1 cellular context compared by ENCODE assay signal in the genomic region with DNA sequence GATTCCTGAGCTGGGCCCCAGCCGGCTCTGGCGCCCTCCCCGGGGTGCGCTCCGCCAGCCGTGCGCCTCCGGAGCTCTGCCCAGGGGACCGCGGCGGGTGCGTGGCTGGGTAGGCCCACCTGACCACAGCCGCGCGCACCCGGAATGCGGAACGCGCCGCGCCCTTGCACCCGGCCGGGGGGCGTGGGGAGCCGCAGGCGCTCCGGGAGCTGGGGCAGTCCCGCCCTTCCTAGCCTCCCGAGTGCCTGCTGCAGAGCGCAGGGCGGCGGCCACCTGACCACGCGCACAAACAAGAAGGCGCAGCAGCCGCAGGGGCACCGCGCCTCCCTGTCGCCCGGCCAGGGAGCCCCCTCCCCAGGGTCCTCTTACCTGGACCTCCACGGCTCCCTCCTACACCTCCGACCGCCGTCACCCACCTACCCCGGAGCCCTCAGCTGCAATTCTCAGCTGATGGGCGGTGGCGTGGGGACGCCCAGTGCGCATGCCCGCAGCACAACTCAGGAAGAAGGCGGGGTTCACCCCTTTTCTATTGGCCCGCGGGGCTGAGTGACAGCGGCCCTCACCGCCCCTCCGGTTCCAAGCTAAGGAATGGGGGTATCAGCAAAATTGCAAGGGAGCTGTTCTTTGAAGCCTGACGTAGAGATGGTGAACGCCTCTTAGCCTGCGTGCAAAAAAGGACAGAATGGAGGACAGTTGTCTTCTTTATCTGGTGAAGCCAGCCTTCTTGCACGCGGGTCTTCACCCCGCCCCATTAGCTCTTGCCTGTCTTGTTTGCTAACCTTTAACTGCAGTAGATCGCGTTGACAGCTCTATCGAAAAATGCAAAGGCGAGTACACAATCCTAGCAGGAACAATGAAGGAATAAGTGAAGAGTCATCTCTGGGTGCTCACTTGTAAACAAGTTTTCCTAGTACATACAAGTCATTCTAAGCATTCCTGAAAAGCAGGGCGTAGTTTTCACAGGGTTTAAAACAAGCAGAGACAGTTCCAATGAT.
A peak's percentile ranks its signal among the peaks of the same experiment; 100 is the strongest.
TF ChIP-seq lines count a peak whose summit lies in the region.

A gene with protein sequence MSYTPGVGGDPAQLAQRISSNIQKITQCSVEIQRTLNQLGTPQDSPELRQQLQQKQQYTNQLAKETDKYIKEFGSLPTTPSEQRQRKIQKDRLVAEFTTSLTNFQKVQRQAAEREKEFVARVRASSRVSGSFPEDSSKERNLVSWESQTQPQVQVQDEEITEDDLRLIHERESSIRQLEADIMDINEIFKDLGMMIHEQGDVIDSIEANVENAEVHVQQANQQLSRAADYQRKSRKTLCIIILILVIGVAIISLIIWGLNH (minus strand): TSS at position 479 of the 995 bp plus-strand sequence. CDS start 9,586 bp downstream, outside the sequence.

TF ChIP-seq in WTC11, 78 proteins besides CTCF, POLR2A, EP300 and RAD21 (continued from another document and continues in another):
- no peak for TF ChIP-seq ZNF317 (CRISPR knock-in tag; IDR thresholded peaks at IDR 0.05; ENCODE audit: borderline replicate concordance, low read depth)
- TF ChIP-seq, protein P1, sequence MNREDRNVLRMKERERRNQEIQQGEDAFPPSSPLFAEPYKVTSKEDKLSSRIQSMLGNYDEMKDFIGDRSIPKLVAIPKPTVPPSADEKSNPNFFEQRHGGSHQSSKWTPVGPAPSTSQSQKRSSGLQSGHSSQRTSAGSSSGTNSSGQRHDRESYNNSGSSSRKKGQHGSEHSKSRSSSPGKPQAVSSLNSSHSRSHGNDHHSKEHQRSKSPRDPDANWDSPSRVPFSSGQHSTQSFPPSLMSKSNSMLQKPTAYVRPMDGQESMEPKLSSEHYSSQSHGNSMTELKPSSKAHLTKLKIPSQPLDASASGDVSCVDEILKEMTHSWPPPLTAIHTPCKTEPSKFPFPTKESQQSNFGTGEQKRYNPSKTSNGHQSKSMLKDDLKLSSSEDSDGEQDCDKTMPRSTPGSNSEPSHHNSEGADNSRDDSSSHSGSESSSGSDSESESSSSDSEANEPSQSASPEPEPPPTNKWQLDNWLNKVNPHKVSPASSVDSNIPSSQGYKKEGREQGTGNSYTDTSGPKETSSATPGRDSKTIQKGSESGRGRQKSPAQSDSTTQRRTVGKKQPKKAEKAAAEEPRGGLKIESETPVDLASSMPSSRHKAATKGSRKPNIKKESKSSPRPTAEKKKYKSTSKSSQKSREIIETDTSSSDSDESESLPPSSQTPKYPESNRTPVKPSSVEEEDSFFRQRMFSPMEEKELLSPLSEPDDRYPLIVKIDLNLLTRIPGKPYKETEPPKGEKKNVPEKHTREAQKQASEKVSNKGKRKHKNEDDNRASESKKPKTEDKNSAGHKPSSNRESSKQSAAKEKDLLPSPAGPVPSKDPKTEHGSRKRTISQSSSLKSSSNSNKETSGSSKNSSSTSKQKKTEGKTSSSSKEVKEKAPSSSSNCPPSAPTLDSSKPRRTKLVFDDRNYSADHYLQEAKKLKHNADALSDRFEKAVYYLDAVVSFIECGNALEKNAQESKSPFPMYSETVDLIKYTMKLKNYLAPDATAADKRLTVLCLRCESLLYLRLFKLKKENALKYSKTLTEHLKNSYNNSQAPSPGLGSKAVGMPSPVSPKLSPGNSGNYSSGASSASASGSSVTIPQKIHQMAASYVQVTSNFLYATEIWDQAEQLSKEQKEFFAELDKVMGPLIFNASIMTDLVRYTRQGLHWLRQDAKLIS (CRISPR knock-in tag; IDR thresholded peaks at IDR 0.05; ENCODE audit: borderline replicate concordance), result no peak
- TF ChIP-seq NFE2L1 (CRISPR knock-in tag; IDR thresholded peaks at IDR 0.05), result no peak
- TF ChIP-seq FOXP1 (CRISPR knock-in tag; IDR thresholded peaks at IDR 0.05; ENCODE audit: borderline replicate concordance), result peak; percentile 72; the same call in 1 of the 2 replicates
- no peak for TF ChIP-seq EMX1 (CRISPR knock-in tag; IDR thresholded peaks at IDR 0.05)
- no peak for TF ChIP-seq IRF2 (CRISPR knock-in tag; IDR thresholded peaks at IDR 0.05; ENCODE audit: borderline replicate concordance, low read depth)
- no peak for TF ChIP-seq SMAD3 (CRISPR knock-in tag; IDR thresholded peaks at IDR 0.05; ENCODE audit: borderline replicate concordance)
- TF ChIP-seq SP1 (CRISPR knock-in tag; conservative IDR thresholded peaks at IDR 0.05), result peak; percentile 52
- TF ChIP-seq OVOL2 (CRISPR knock-in tag; IDR thresholded peaks at IDR 0.05; ENCODE audit: borderline replicate concordance), result no peak
- peak; percentile 94 for TF ChIP-seq ZNF423 (CRISPR knock-in tag; IDR thresholded peaks at IDR 0.05)
- TF ChIP-seq, protein P2, sequence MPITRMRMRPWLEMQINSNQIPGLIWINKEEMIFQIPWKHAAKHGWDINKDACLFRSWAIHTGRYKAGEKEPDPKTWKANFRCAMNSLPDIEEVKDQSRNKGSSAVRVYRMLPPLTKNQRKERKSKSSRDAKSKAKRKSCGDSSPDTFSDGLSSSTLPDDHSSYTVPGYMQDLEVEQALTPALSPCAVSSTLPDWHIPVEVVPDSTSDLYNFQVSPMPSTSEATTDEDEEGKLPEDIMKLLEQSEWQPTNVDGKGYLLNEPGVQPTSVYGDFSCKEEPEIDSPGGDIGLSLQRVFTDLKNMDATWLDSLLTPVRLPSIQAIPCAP (CRISPR knock-in tag; IDR thresholded peaks at IDR 0.05), result no peak
- TF ChIP-seq, protein P3, sequence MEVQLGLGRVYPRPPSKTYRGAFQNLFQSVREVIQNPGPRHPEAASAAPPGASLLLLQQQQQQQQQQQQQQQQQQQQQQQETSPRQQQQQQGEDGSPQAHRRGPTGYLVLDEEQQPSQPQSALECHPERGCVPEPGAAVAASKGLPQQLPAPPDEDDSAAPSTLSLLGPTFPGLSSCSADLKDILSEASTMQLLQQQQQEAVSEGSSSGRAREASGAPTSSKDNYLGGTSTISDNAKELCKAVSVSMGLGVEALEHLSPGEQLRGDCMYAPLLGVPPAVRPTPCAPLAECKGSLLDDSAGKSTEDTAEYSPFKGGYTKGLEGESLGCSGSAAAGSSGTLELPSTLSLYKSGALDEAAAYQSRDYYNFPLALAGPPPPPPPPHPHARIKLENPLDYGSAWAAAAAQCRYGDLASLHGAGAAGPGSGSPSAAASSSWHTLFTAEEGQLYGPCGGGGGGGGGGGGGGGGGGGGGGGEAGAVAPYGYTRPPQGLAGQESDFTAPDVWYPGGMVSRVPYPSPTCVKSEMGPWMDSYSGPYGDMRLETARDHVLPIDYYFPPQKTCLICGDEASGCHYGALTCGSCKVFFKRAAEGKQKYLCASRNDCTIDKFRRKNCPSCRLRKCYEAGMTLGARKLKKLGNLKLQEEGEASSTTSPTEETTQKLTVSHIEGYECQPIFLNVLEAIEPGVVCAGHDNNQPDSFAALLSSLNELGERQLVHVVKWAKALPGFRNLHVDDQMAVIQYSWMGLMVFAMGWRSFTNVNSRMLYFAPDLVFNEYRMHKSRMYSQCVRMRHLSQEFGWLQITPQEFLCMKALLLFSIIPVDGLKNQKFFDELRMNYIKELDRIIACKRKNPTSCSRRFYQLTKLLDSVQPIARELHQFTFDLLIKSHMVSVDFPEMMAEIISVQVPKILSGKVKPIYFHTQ (CRISPR knock-in tag; IDR thresholded peaks at IDR 0.05), result no peak
- TF ChIP-seq, protein P4, sequence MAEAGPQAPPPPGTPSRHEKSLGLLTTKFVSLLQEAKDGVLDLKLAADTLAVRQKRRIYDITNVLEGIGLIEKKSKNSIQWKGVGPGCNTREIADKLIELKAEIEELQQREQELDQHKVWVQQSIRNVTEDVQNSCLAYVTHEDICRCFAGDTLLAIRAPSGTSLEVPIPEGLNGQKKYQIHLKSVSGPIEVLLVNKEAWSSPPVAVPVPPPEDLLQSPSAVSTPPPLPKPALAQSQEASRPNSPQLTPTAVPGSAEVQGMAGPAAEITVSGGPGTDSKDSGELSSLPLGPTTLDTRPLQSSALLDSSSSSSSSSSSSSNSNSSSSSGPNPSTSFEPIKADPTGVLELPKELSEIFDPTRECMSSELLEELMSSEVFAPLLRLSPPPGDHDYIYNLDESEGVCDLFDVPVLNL (CRISPR knock-in tag; IDR thresholded peaks at IDR 0.05; ENCODE audit: borderline replicate concordance, low read depth), result no peak
- no peak for TF ChIP-seq ZNF416 (CRISPR knock-in tag; IDR thresholded peaks at IDR 0.05)
- TF ChIP-seq GRHL2 (CRISPR knock-in tag; IDR thresholded peaks at IDR 0.05; ENCODE audit: insufficient replicate concordance, severe bottlenecking), result no peak
- TF ChIP-seq GABPB1 (CRISPR knock-in tag; IDR thresholded peaks at IDR 0.05), result peak; percentile 57; the same call in 1 of the 2 replicates
- TF ChIP-seq FOXK1 (CRISPR knock-in tag; IDR thresholded peaks at IDR 0.05), result peak; percentile 56; the same call in 1 of the 2 replicates
- TF ChIP-seq TCF7 (CRISPR knock-in tag; IDR thresholded peaks at IDR 0.05; ENCODE audit: low read depth), result no peak
- TF ChIP-seq, protein P5, sequence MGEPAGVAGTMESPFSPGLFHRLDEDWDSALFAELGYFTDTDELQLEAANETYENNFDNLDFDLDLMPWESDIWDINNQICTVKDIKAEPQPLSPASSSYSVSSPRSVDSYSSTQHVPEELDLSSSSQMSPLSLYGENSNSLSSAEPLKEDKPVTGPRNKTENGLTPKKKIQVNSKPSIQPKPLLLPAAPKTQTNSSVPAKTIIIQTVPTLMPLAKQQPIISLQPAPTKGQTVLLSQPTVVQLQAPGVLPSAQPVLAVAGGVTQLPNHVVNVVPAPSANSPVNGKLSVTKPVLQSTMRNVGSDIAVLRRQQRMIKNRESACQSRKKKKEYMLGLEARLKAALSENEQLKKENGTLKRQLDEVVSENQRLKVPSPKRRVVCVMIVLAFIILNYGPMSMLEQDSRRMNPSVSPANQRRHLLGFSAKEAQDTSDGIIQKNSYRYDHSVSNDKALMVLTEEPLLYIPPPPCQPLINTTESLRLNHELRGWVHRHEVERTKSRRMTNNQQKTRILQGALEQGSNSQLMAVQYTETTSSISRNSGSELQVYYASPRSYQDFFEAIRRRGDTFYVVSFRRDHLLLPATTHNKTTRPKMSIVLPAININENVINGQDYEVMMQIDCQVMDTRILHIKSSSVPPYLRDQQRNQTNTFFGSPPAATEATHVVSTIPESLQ (CRISPR knock-in tag; IDR thresholded peaks at IDR 0.05), result no peak; the same call in 1 of the 2 replicates
- TF ChIP-seq, protein P6, sequence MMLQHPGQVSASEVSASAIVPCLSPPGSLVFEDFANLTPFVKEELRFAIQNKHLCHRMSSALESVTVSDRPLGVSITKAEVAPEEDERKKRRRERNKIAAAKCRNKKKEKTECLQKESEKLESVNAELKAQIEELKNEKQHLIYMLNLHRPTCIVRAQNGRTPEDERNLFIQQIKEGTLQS (CRISPR knock-in tag; conservative IDR thresholded peaks at IDR 0.05), result no peak
- TF ChIP-seq, protein P7, sequence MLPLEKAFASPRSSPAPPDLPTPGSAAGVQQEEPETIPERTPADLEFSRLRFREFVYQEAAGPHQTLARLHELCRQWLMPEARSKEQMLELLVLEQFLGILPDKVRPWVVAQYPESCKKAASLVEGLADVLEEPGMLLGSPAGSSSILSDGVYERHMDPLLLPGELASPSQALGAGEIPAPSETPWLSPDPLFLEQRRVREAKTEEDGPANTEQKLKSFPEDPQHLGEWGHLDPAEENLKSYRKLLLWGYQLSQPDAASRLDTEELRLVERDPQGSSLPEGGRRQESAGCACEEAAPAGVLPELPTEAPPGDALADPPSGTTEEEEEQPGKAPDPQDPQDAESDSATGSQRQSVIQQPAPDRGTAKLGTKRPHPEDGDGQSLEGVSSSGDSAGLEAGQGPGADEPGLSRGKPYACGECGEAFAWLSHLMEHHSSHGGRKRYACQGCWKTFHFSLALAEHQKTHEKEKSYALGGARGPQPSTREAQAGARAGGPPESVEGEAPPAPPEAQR (CRISPR knock-in tag; IDR thresholded peaks at IDR 0.05), result no peak
- TF ChIP-seq, protein P8, sequence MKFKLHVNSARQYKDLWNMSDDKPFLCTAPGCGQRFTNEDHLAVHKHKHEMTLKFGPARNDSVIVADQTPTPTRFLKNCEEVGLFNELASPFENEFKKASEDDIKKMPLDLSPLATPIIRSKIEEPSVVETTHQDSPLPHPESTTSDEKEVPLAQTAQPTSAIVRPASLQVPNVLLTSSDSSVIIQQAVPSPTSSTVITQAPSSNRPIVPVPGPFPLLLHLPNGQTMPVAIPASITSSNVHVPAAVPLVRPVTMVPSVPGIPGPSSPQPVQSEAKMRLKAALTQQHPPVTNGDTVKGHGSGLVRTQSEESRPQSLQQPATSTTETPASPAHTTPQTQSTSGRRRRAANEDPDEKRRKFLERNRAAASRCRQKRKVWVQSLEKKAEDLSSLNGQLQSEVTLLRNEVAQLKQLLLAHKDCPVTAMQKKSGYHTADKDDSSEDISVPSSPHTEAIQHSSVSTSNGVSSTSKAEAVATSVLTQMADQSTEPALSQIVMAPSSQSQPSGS (CRISPR knock-in tag; IDR thresholded peaks at IDR 0.05; ENCODE audit: borderline replicate concordance, low read depth), result no peak
- TF ChIP-seq, protein P9, sequence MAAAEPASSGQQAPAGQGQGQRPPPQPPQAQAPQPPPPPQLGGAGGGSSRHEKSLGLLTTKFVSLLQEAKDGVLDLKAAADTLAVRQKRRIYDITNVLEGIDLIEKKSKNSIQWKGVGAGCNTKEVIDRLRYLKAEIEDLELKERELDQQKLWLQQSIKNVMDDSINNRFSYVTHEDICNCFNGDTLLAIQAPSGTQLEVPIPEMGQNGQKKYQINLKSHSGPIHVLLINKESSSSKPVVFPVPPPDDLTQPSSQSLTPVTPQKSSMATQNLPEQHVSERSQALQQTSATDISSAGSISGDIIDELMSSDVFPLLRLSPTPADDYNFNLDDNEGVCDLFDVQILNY (CRISPR knock-in tag; IDR thresholded peaks at IDR 0.05), result no peak; the same call in 1 of the 2 replicates
- TF ChIP-seq RORB (CRISPR knock-in tag; IDR thresholded peaks at IDR 0.05), result 0 out of 2 replicates have a peak, but pooled peaks have one; percentile 52
- TF ChIP-seq, protein P10, sequence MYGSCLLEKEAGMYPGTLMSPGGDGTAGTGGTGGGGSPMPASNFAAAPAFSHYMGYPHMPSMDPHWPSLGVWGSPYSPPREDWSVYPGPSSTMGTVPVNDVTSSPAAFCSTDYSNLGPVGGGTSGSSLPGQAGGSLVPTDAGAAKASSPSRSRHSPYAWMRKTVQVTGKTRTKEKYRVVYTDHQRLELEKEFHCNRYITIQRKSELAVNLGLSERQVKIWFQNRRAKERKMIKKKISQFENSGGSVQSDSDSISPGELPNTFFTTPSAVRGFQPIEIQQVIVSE (CRISPR knock-in tag; IDR thresholded peaks at IDR 0.05; ENCODE audit: borderline replicate concordance), result no peak
- TF ChIP-seq NR2C2 (CRISPR knock-in tag; IDR thresholded peaks at IDR 0.05), result no peak
- no peak for TF ChIP-seq MXD4 (CRISPR knock-in tag; IDR thresholded peaks at IDR 0.05; ENCODE audit: borderline replicate concordance)
- no peak for TF ChIP-seq SMAD4 (CRISPR knock-in tag; IDR thresholded peaks at IDR 0.05)
- TF ChIP-seq ZNF263 (CRISPR knock-in tag; IDR thresholded peaks at IDR 0.05; ENCODE audit: low read depth), result no peak
- TF ChIP-seq, protein P11, sequence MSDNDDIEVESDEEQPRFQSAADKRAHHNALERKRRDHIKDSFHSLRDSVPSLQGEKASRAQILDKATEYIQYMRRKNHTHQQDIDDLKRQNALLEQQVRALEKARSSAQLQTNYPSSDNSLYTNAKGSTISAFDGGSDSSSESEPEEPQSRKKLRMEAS (CRISPR knock-in tag; IDR thresholded peaks at IDR 0.05), result peak; percentile 37; the same call in 1 of the 2 replicates
